15 cellular contexts compared by ENCODE assay signal in genomic region chr4:57233391-57233790, GRCh38.
A peak's percentile ranks its signal among the peaks of the same experiment; 100 is the strongest.
DNase-seq lines count a peak whose midpoint lies in the region; ATAC-seq, FAIRE-seq and TF ChIP-seq lines count a peak whose summit lies in the region.
"Had no signal": no experiment of that assay in that cellular context is flagged by ENCODE, and none has a peak within 500 bp of the region (broad histone marks: within the 10 kb centered on the region; RNA-seq: fewer than 3 reads in every experiment).

No MANE protein-coding gene starts in this region.

- no peak overlapping the region for H3K27ac Mint-ChIP-seq in T-cell

- no peaks in the 10 kb centered on the region for H3K4me1 ChIP-seq in right cardiac atrium (ENCODE audit: control insufficient read depth, insufficient read depth, low read length)
- H3K4me1 ChIP-seq in keratinocyte (ENCODE audit: control insufficient read depth, extremely low read depth, insufficient read depth, low read length): peaks cover 5% of the 10 kb centered on the region
- H3K4me1 ChIP-seq: HAP-1 had no signal

- CTCF ChIA-PET in T-cell (lab: Charles Lee): no interaction called here

- H3K9me3 ChIP-seq in right cardiac atrium (ENCODE audit: control insufficient read depth, low read length) (no peaks in the 10 kb centered on the region), keratinocyte (ENCODE audit: control insufficient read depth, low read depth, low read length) (no peaks in the 10 kb centered on the region)
- H3K9me3 ChIP-seq: HAP-1 had no signal

- ATAC-seq in left ventricle myocardium superior (peak; percentile 19), right cardiac atrium (no peak), T-cell (replicated peaks in 1 of 4) (no peak), HG03097 (IDR thresholded peaks at IDR 0.05; ENCODE audit: low FRiP score, unreplicated experiment) (no peak)
- no peak for ATAC-seq in stimulated activated naive CD8-positive, alpha-beta T cell treated with anti-CD3 and anti-CD28 coated beads, Interleukin-15, Interleukin-2, amounts not matched to agents 100 U/mL and 50 U/mL, for 24 hours

- 39% methylated on average over 4 of the region's 4 CpGs for WGBS in right cardiac atrium

- no peaks in the 10 kb centered on the region for H4K20me1 ChIP-seq in keratinocyte (ENCODE audit: control insufficient read depth, extremely low read depth, insufficient read depth, low read length)

- dilution Hi-C loops in keratinocyte (cut with MboI; ENCODE audit: extremely low pct_ligation_motif_present, low sequenced_read_pairs): no loop called here

- no peak overlapping the region for H3K4me3 Mint-ChIP-seq in T-cell

- H3K4me2 ChIP-seq in keratinocyte (ENCODE audit: control insufficient read depth, extremely low read depth, insufficient read depth, low read depth, low read length): no peak overlapping the region

- POLR2A ChIA-PET in T-cell (lab: Charles Lee): no interaction called here

- peaks cover 0 to 3% (median 0%) of the 10 kb centered on the region in 3 donors for H3K9me3 Mint-ChIP-seq in T-cell

- DNase-seq in left ventricle myocardium superior (no peak), right cardiac atrium (no peak), brain microvascular endothelial cell (peak; percentile 31), keratinocyte (ENCODE audit: low read depth, low spot score) (no peak), T-cell (no peak), HuH-7.5 (ENCODE audit: low spot score) (no peak)
- no peak for DNase-seq in stimulated activated naive CD8-positive, alpha-beta T cell treated with anti-CD3 and anti-CD28 coated beads, Interleukin-15, Interleukin-2, amounts not matched to agents 100 U/mL and 50 U/mL, for 24 hours
- DNase-seq: activated T-cell treated with anti-CD3 and anti-CD28 coated beads, Interleukin-2, amount 50 U/mL, for 48 hours; islet precursor cell; NCI-H1436 treated with DMSO at 0.1 percent for 48 hours; NCI-H82; small intestine had no signal

- no peaks in the 10 kb centered on the region for H3K9me1 ChIP-seq in keratinocyte (ENCODE audit: control insufficient read depth, extremely low read depth, insufficient read depth, low read length)

- H3K9ac ChIP-seq in keratinocyte (ENCODE audit: control insufficient read depth, extremely low read depth, insufficient read depth, low read length): no peak overlapping the region

- H3K36me3 ChIP-seq in brain microvascular endothelial cell (replicated peaks): no peaks in the 10 kb centered on the region
- no peaks in the 10 kb centered on the region for H3K36me3 ChIP-seq in keratinocyte (ENCODE audit: control insufficient read depth in 2 of 2, extremely low read depth in 1 of 2, insufficient read depth in 2 of 2, low read length in 2 of 2)
- H3K36me3 ChIP-seq: HAP-1 had no signal

- in situ Hi-C loops in brain microvascular endothelial cell (cut with HindIII; ENCODE audit: low pct_ligation_motif_present, low sequenced_read_pairs): no loop called here

- no peak overlapping the region for H3K4me3 ChIP-seq in right cardiac atrium (ENCODE audit: low read length)
- H3K4me3 ChIP-seq in brain microvascular endothelial cell (ENCODE audit: low read depth, low read length): no peak overlapping the region
- H3K4me3 ChIP-seq in keratinocyte (ENCODE audit: control insufficient read depth in 2 of 3, extremely low read depth in 1 of 3, insufficient read depth in 2 of 3, low read depth in 1 of 3, low read length in 3 of 3): no peak overlapping the region
- H3K4me3 ChIP-seq: HAP-1 had no signal

- intact Hi-C loops in left ventricle myocardium superior (cut with micrococcal nuclease) (no loop called here), right cardiac atrium (cut with DNase I) (no loop called here)

- H3K27me3 ChIP-seq in right cardiac atrium (ENCODE audit: control insufficient read depth, insufficient read depth): no peaks in the 10 kb centered on the region
- H3K27me3 ChIP-seq in brain microvascular endothelial cell (replicated peaks): peaks cover 2% of the 10 kb centered on the region
- no peaks in the 10 kb centered on the region for H3K27me3 ChIP-seq in keratinocyte (ENCODE audit: control insufficient read depth, extremely low read depth, insufficient read depth, low read length)

- no peak overlapping the region for H2AFZ ChIP-seq in keratinocyte (ENCODE audit: control insufficient read depth, low read length)

- H3K4me1 Mint-ChIP-seq in T-cell: no peaks in the 10 kb centered on the region

- FAIRE-seq in keratinocyte (lab: Jason Lieb, UNC): peak; percentile 26
- FAIRE-seq: GM18507, small intestine had no signal

- H3K27ac ChIP-seq in right cardiac atrium (ENCODE audit: low read length): no peak overlapping the region
- H3K27ac ChIP-seq in brain microvascular endothelial cell: no peak overlapping the region
- H3K27ac ChIP-seq in keratinocyte (ENCODE audit: control insufficient read depth, insufficient read depth, low read length): no peak overlapping the region

- TF ChIP-seq CTCF in brain microvascular endothelial cell (IDR thresholded peaks at IDR 0.05; ENCODE audit: low read depth, low read length, missing control alignments): no peak
- TF ChIP-seq CTCF in keratinocyte (optimal IDR thresholded peaks at IDR 0.05 in 1 of 3, IDR thresholded peaks at IDR 0.05 in 1 of 3, conservative IDR thresholded peaks at IDR 0.05 in 1 of 3; ENCODE audit: extremely low read depth in 1 of 3, insufficient read depth in 2 of 3, low read length in 3 of 3): no peak

- H3K27me3 Mint-ChIP-seq in T-cell: peaks cover 5 to 7% of the 10 kb centered on the region in 2 donors

- no peaks in the 10 kb centered on the region for H3K79me2 ChIP-seq in keratinocyte (ENCODE audit: control insufficient read depth, insufficient read depth, low read length)

- H3K36me3 Mint-ChIP-seq in T-cell: no peaks in the 10 kb centered on the region
